8 cellular contexts compared by ENCODE assay signal in the genomic region with DNA sequence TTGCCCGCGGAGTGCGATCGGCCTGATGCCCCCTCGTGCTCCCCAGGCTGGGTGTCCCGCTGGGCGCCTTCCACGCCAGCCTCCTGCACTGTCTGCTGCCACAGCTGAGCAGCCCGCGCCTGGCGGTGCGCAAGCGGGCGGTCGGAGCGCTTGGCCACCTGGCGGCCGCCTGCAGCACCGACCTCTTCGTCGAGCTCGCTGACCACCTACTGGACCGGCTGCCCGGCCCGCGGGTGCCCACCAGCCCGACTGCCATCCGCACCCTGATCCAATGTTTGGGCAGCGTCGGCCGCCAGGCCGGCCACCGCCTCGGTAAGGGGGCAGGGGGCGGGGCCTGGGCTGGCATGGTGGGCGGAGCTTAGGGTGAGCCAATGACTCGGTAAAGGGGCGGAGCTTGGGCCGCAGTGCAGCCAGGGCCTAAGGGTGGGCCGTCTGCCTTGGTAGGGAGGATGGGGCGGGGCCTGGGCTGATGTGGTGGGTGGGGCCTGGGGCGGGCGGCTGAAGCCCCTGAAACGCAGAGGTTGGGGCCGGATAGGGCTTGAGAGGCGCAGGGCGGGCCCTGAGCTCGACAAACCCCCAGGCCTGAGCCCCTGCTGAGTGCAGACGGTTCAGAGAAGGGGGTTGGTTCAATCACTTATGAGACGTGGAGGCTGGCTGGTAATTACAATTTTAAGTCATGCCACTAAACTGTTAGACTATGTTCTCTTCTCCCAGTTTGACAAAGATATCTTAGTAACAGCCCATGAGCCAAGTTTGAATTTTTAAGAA. TPM values are rescaled to one million over a fixed set of nuclear protein-coding genes. Genes with fewer than 3 reads are reported as not detected.
DNase-seq lines count a peak whose midpoint lies in the region; ATAC-seq, FAIRE-seq and TF ChIP-seq lines count a peak whose summit lies in the region.

No MANE protein-coding gene starts in this region.

- H3K4me1 ChIP-seq in right cardiac atrium (ENCODE audit: control insufficient read depth, insufficient read depth, low read length) (no peaks in the 10 kb centered on the region), uterus (peaks cover 0 to 7% of the 10 kb centered on the region in 2 donors)

- TF ChIP-seq POLR2A in H54 (IDR thresholded peaks at IDR 0.05; ENCODE audit: low read depth, low read length) (peak; percentile 69), uterus (IDR thresholded peaks at IDR 0.05) (peak; percentile 62 to 86)

- H3K27me3 ChIP-seq in right cardiac atrium (ENCODE audit: control insufficient read depth, insufficient read depth) (no peaks in the 10 kb centered on the region), uterus (no peaks in the 10 kb centered on the region)

- H3K27ac ChIP-seq in angular gyrus (ENCODE audit: low read depth, low read length), result peak overlapping the region; percentile 34
- H3K27ac ChIP-seq in right cardiac atrium (ENCODE audit: low read length), result peak overlapping the region; percentile 23
- peak overlapping the region; percentile 74 to 89 for H3K27ac ChIP-seq in uterus

- DNase-seq in ELR (ENCODE audit: low read depth) (peak; percentile 93), H54 (ENCODE audit: insufficient read length, low spot score) (peak; percentile 92), M059J (ENCODE audit: low read depth) (peak; percentile 74), T-helper 1 cell (peak; percentile 87 to 94 (median 93)), right cardiac atrium (peak; percentile 97 to 99 (median 99)), pulmonary artery endothelial cell (ENCODE audit: low read depth, low spot score) (peak; percentile 62), uterus (peak; percentile 96 to 97)

- no peak for FAIRE-seq in H54 (lab: Jason Lieb, UNC)

- WGBS in right cardiac atrium, result under 1% methylated on average over 50 of the region's 50 CpGs

- H3K36me3 ChIP-seq in uterus, result no peaks in the 10 kb centered on the region

- H3K4me3 ChIP-seq in right cardiac atrium (ENCODE audit: low read length) (peak overlapping the region; percentile 47), uterus (peak overlapping the region; percentile 31 to 55)

- peak; percentile 98 to 99 for ATAC-seq in right cardiac atrium

- intact Hi-C loops in right cardiac atrium (cut with DNase I), result no loop called here
- intact Hi-C loops in uterus (cut with DNase I; ENCODE audit: low total_unique reads), result no loop called here

- H3K9me3 ChIP-seq in right cardiac atrium (ENCODE audit: control insufficient read depth, low read length), result no peaks in the 10 kb centered on the region
- no peaks in the 10 kb centered on the region for H3K9me3 ChIP-seq in uterus

- TF ChIP-seq CTCF in uterus (IDR thresholded peaks at IDR 0.05), result peak; percentile 41 to 92 (median 82)

RNA-seq across cellular contexts. Expression of a gene that starts 13.7 kb away (rescaled TPM):
- total RNA-seq in M059J (2014; rRNA removed; shearing (Covaris generic)), result 1.5 and 4.0 TPM in 2 replicates
- 10 to 100 TPM; 33.2 to 63.6 (median 50.4) TPM for total RNA-seq in right cardiac atrium
- polyA plus RNA-seq in right cardiac atrium, result 36.6 TPM
- total RNA-seq in pulmonary artery endothelial cell, result 3.3 and 4.7 TPM in 2 replicates
- total RNA-seq in uterus, result 10 to 100 TPM in 3 of 4 donors, 1 to 10 TPM in 1; 6.8 to 42.0 (median 22.1) TPM

RNA-seq across cellular contexts. Expression of a gene that starts 31.2 kb away (rescaled TPM):
- total RNA-seq in M059J (2014; rRNA removed; shearing (Covaris generic)), result 490 and 706 TPM in 2 replicates
- total RNA-seq in right cardiac atrium (1,000 to 10,000 TPM in 3 of 4 donors, 100 to 1,000 TPM in 1; 993 to 1,089 (median 1,033) TPM), pulmonary artery endothelial cell (2,003 and 2,642 TPM in 2 replicates), uterus (1,000 to 10,000 TPM in 3 of 4 donors, 100 to 1,000 TPM in 1; 538 to 9,435 (median 3,478) TPM)
- polyA plus RNA-seq in right cardiac atrium, result 1,539 TPM

RNA-seq across cellular contexts. Expression of a gene that starts 51.1 kb away (rescaled TPM):
- 0.74 and 1.3 TPM in 2 replicates for total RNA-seq in M059J (2014; rRNA removed; shearing (Covaris generic))
- total RNA-seq in right cardiac atrium, result 1 to 10 TPM; 3.3 to 5.1 (median 3.7) TPM
- polyA plus RNA-seq in right cardiac atrium, result 5.2 TPM
- not detected in 2 replicates for total RNA-seq in pulmonary artery endothelial cell
- total RNA-seq in uterus, result not detected

Comparison
In these comparisons a context has a peak if more than half of its experiments do, and no peak if none do; other contexts are left out.
1. Peak in every context shown above with its lines: DNase-seq, ATAC-seq, H3K4me3 ChIP-seq and H3K27ac ChIP-seq.
2. H3K27ac ChIP-seq: peak in every context shown above with its lines; median percentile 82 in uterus; 34 in angular gyrus; 23 in right cardiac atrium.